ENCODE assay signal across 8 cellular contexts in genomic region chr5:759111-759741, GRCh38. TPM values are rescaled to one million over a fixed set of nuclear protein-coding genes. Genes with fewer than 3 reads are reported as not detected.
DNase-seq lines count a peak whose midpoint lies in the region; ATAC-seq and TF ChIP-seq lines count a peak whose summit lies in the region.

No MANE protein-coding gene starts in this region.

- no peak overlapping the region for H3K27ac ChIP-seq in MM.1S (ENCODE audit: low read length)

- H3K79me2 ChIP-seq in MM.1S (ENCODE audit: low read length) = no peaks in the 10 kb centered on the region

- H4K20me1 ChIP-seq in MM.1S (ENCODE audit: insufficient read depth, low read length) = no peaks in the 10 kb centered on the region

- H3K4me1 Mint-ChIP-seq in progenitor cell of endocrine pancreas (ENCODE audit: low read depth) = peaks cover 40% of the 10 kb centered on the region

- no peak overlapping the region for H3K4me3 ChIP-seq in MM.1S (ENCODE audit: low read length)

- peak; percentile 48 for ATAC-seq in esophagus mucosa

- H3K9me3 Mint-ChIP-seq in progenitor cell of endocrine pancreas (ENCODE audit: low read depth) = no peaks in the 10 kb centered on the region

- no peak overlapping the region for H3K9ac ChIP-seq in MM.1S (ENCODE audit: low read length)

- H2AFZ ChIP-seq in MM.1S (ENCODE audit: low read length) = no peak overlapping the region

- H3K36me3 Mint-ChIP-seq in progenitor cell of endocrine pancreas (ENCODE audit: insufficient read depth) = peaks cover 2% of the 10 kb centered on the region

- no peak overlapping the region for H3K4me2 ChIP-seq in MM.1S (ENCODE audit: low read depth, low read length)

- H3F3A ChIP-seq in MM.1S (ENCODE audit: insufficient read depth, low read length) = peaks cover 9% of the 10 kb centered on the region; the same call in 1 of the 2 replicates

- peaks cover 17% of the 10 kb centered on the region for H3K4me1 ChIP-seq in MM.1S (ENCODE audit: low read length)

- no peaks in the 10 kb centered on the region for H3K9me2 ChIP-seq in MM.1S (replicated peaks; ENCODE audit: insufficient read depth, low read length)

- peak overlapping the region; percentile 48 for H3K4me3 Mint-ChIP-seq in progenitor cell of endocrine pancreas (ENCODE audit: low read depth)

- H3K27ac Mint-ChIP-seq in progenitor cell of endocrine pancreas = peak overlapping the region; percentile 95

- H3K9me3 ChIP-seq in MM.1S (replicated peaks; ENCODE audit: insufficient read depth, low read length) = no peaks in the 10 kb centered on the region

- no peaks in the 10 kb centered on the region for H3K36me3 ChIP-seq in MM.1S (replicated peaks; ENCODE audit: insufficient read depth, low read length)

- H3K27me3 Mint-ChIP-seq in progenitor cell of endocrine pancreas = peaks cover 6% of the 10 kb centered on the region

- H3K27me3 ChIP-seq in MM.1S (replicated peaks; ENCODE audit: insufficient read depth, low read length) = no peaks in the 10 kb centered on the region

- TF ChIP-seq CTCF in GM20000 (IDR thresholded peaks at IDR 0.05; ENCODE audit: extremely low read depth, missing control alignments) (no peak), progenitor cell of endocrine pancreas (IDR thresholded peaks at IDR 0.05; ENCODE audit: unreplicated experiment) (no peak), MM.1S (IDR thresholded peaks at IDR 0.05; ENCODE audit: low read length) (no peak)

- peak; percentile 27 for DNase-seq in GM20000 (ENCODE audit: low spot score)
- DNase-seq in T-helper 9 cell = peak; percentile 66
- peak; percentile 71 for DNase-seq in progenitor cell of endocrine pancreas (ENCODE audit: low spot score, unreplicated experiment)
- DNase-seq in MM.1S = no peak
- no peak for DNase-seq in germinal center (ENCODE audit: low spot score)
- no peak for DNase-seq in LoVo (ENCODE audit: low spot score)
- no peak for DNase-seq in DMS79 treated with DMSO at 0.1 percent for 48 hours (lab: John Stamatoyannopoulos, UW)

RNA-seq across cellular contexts. Expression of gene ZDHHC11B, which starts 25.3 kb away (rescaled TPM):
- total RNA-seq in esophagus mucosa = 7.0 TPM
- total RNA-seq in progenitor cell of endocrine pancreas = 8.6 and 8.7 TPM in 2 replicates

Comparison
In these comparisons a context has a peak if more than half of its experiments do, and no peak if none do; other contexts are left out.
1. DNase-seq: peak in GM20000 (single experiment), T-helper 9 cell (single experiment) and progenitor cell of endocrine pancreas (single experiment); none in MM.1S (single experiment), germinal center (single experiment), LoVo (single experiment) and DMS79 treated with DMSO at 0.1 percent for 48 hours (single experiment).